ENCODE assay signal across 8 cellular contexts in genomic region chr7:96322373-96322695, GRCh38. TPM values are rescaled to one million over a fixed set of nuclear protein-coding genes. Genes with fewer than 3 reads are reported as not detected.
DNase-seq lines count a peak whose midpoint lies in the region; ATAC-seq and TF ChIP-seq lines count a peak whose summit lies in the region.

No MANE protein-coding gene starts in this region.

- no peaks in the 10 kb centered on the region for H3K27me3 Mint-ChIP-seq in naive B cell

- no peaks in the 10 kb centered on the region for H3K27me3 ChIP-seq in BLaER1 treated with 17β-estradiol and CSF1 and Interleukin-3, amounts not matched to agents 10 nM and 100 nM
- H3K27me3 ChIP-seq in breast epithelium, result no peaks in the 10 kb centered on the region

- peak overlapping the region; percentile 77 to 93 (median 86) for H3K4me2 ChIP-seq in BLaER1 treated with 17β-estradiol and CSF1 and Interleukin-3, amounts not matched to agents 10 nM and 100 nM

- TF ChIP-seq CTCF in breast epithelium (IDR thresholded peaks at IDR 0.05), result no peak

- peak overlapping the region; percentile 88 to 97 (median 92); a peak in 21 of 22 replicates for H3K9ac ChIP-seq in BLaER1 treated with 17β-estradiol and CSF1 and Interleukin-3, amounts not matched to agents 10 nM and 100 nM

- H4K20me1 ChIP-seq in BLaER1 treated with 17β-estradiol and CSF1 and Interleukin-3, amounts not matched to agents 10 nM and 100 nM, result peaks cover 0 to 30% (median 12%) of the 10 kb centered on the region in 11 experiments; a peak in 9 of 22 replicates

- intact Hi-C loops in breast epithelium (cut with DNase I; ENCODE audit: low total_unique reads), result no loop called here

- no peak for TF ChIP-seq POLR2A in breast epithelium (IDR thresholded peaks at IDR 0.05)

- H3K36me3 Mint-ChIP-seq in naive B cell, result peaks cover 0 to 10% of the 10 kb centered on the region in 2 donors

- H3K27ac ChIP-seq in BLaER1 treated with 17β-estradiol and CSF1 and Interleukin-3, amounts not matched to agents 10 nM and 100 nM, result peak overlapping the region; percentile 89 to 98 (median 92); a peak in 21 of 22 replicates
- peak overlapping the region; percentile 96 for H3K27ac ChIP-seq in breast epithelium

- H3K36me3 ChIP-seq in BLaER1 treated with 17β-estradiol and CSF1 and Interleukin-3, amounts not matched to agents 10 nM and 100 nM, result 0 out of 22 replicates have a peak, but pooled peaks cover 0 to 3% (median 0%) of the 10 kb centered on the region in 11 experiments
- no peaks in the 10 kb centered on the region for H3K36me3 ChIP-seq in breast epithelium

- H3K27ac Mint-ChIP-seq in naive B cell, result peak overlapping the region; percentile 49 to 96 (median 90)

- H3K4me1 ChIP-seq in BLaER1 treated with 17β-estradiol and CSF1 and Interleukin-3, amounts not matched to agents 10 nM and 100 nM, result peaks cover 17 to 49% (median 22%) of the 10 kb centered on the region in 10 experiments
- H3K4me1 ChIP-seq in breast epithelium, result peaks cover 0 to 6% of the 10 kb centered on the region in 2 donors

- DNase-seq in breast epithelium (ENCODE audit: low spot score in 2 of 2), result no peak
- no peak for DNase-seq in naive B cell
- no peak for DNase-seq in anterior cingulate cortex (lab: John Stamatoyannopoulos, UW)
- DNase-seq in SIG-M5 treated with dmso at 0.1 percent for 504 hours (lab: John Stamatoyannopoulos, UW; ENCODE audit: unreplicated experiment), result no peak
- DNase-seq in NCI-H1105 treated with DMSO at 0.1 percent for 48 hours (lab: John Stamatoyannopoulos, UW), result no peak

- peaks cover 0 to 12% (median 0%) of the 10 kb centered on the region in 11 experiments; a peak in 5 of 22 replicates for H3K9me3 ChIP-seq in BLaER1 treated with 17β-estradiol and CSF1 and Interleukin-3, amounts not matched to agents 10 nM and 100 nM (replicated peaks in 1 of 11)
- H3K9me3 ChIP-seq in breast epithelium, result no peaks in the 10 kb centered on the region

- H3K9me3 Mint-ChIP-seq in naive B cell, result peaks cover 4 to 16% (median 8%) of the 10 kb centered on the region in 7 donors

- peak; percentile 1 for ATAC-seq in HG03575 (IDR thresholded peaks at IDR 0.05; ENCODE audit: extremely low read depth, insufficient number of reproducible peaks, low FRiP score, unreplicated experiment)
- no peak for ATAC-seq in naive B cell (ENCODE audit: low read depth in 2 of 2)
- ATAC-seq in GM21515 (IDR thresholded peaks at IDR 0.05; ENCODE audit: unreplicated experiment), result no peak

- H3K4me1 Mint-ChIP-seq in naive B cell, result peaks cover 22 to 43% (median 37%) of the 10 kb centered on the region in 3 donors

- H3K4me3 Mint-ChIP-seq in naive B cell, result peak overlapping the region; percentile 80 to 97 (median 94)

- peak overlapping the region; percentile 68 to 90 (median 84) for H3K4me3 ChIP-seq in BLaER1 treated with 17β-estradiol and CSF1 and Interleukin-3, amounts not matched to agents 10 nM and 100 nM
- peak overlapping the region; percentile 83 to 94 (median 92) for H3K4me3 ChIP-seq in breast epithelium

RNA-seq across cellular contexts. Expression of gene SLC25A13, which starts 0.4 kb away (rescaled TPM):
- total RNA-seq in breast epithelium, result 10 to 100 TPM; 33.1 to 39.0 (median 33.2) TPM
- polyA plus RNA-seq in naive B cell (ENCODE audit: low read depth in 6 of 6), result 10 to 100 TPM; 11.0 to 20.6 (median 14.3) TPM
